In the genomic region with DNA sequence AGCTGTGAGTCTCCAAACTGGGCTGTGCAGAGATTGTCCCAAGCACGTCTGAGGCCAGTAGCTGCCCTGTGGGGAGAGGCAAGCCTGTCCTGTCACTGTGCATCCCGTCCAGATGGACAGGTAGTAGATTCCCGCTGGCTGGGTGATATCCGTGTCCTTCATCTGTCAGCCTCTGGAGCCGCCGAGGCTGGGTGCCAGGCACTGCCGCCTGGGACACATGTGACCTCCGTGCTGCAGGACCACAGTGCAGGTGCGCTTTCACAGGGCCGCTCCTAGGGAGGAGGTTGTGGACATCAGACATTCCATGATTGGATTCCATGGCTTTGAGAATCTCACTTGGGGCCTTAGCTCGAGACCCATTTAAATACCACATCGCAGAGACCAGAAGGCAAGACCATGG, we compare ENCODE assay signal across 1 cellular context.
TF ChIP-seq lines count a peak whose summit lies in the region.

No MANE protein-coding gene starts in this region.

TF ChIP-seq in WTC11, 78 proteins besides CTCF, POLR2A, EP300 and RAD21 (continued from another document):
- TF ChIP-seq, protein P1, sequence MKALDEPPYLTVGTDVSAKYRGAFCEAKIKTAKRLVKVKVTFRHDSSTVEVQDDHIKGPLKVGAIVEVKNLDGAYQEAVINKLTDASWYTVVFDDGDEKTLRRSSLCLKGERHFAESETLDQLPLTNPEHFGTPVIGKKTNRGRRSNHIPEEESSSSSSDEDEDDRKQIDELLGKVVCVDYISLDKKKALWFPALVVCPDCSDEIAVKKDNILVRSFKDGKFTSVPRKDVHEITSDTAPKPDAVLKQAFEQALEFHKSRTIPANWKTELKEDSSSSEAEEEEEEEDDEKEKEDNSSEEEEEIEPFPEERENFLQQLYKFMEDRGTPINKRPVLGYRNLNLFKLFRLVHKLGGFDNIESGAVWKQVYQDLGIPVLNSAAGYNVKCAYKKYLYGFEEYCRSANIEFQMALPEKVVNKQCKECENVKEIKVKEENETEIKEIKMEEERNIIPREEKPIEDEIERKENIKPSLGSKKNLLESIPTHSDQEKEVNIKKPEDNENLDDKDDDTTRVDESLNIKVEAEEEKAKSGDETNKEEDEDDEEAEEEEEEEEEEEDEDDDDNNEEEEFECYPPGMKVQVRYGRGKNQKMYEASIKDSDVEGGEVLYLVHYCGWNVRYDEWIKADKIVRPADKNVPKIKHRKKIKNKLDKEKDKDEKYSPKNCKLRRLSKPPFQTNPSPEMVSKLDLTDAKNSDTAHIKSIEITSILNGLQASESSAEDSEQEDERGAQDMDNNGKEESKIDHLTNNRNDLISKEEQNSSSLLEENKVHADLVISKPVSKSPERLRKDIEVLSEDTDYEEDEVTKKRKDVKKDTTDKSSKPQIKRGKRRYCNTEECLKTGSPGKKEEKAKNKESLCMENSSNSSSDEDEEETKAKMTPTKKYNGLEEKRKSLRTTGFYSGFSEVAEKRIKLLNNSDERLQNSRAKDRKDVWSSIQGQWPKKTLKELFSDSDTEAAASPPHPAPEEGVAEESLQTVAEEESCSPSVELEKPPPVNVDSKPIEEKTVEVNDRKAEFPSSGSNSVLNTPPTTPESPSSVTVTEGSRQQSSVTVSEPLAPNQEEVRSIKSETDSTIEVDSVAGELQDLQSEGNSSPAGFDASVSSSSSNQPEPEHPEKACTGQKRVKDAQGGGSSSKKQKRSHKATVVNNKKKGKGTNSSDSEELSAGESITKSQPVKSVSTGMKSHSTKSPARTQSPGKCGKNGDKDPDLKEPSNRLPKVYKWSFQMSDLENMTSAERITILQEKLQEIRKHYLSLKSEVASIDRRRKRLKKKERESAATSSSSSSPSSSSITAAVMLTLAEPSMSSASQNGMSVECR (CRISPR knock-in tag; IDR thresholded peaks at IDR 0.05; ENCODE audit: borderline replicate concordance), result no peak
- TF ChIP-seq, protein P2, sequence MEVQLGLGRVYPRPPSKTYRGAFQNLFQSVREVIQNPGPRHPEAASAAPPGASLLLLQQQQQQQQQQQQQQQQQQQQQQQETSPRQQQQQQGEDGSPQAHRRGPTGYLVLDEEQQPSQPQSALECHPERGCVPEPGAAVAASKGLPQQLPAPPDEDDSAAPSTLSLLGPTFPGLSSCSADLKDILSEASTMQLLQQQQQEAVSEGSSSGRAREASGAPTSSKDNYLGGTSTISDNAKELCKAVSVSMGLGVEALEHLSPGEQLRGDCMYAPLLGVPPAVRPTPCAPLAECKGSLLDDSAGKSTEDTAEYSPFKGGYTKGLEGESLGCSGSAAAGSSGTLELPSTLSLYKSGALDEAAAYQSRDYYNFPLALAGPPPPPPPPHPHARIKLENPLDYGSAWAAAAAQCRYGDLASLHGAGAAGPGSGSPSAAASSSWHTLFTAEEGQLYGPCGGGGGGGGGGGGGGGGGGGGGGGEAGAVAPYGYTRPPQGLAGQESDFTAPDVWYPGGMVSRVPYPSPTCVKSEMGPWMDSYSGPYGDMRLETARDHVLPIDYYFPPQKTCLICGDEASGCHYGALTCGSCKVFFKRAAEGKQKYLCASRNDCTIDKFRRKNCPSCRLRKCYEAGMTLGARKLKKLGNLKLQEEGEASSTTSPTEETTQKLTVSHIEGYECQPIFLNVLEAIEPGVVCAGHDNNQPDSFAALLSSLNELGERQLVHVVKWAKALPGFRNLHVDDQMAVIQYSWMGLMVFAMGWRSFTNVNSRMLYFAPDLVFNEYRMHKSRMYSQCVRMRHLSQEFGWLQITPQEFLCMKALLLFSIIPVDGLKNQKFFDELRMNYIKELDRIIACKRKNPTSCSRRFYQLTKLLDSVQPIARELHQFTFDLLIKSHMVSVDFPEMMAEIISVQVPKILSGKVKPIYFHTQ (CRISPR knock-in tag; IDR thresholded peaks at IDR 0.05), result no peak
- TF ChIP-seq TP53 (CRISPR knock-in tag; IDR thresholded peaks at IDR 0.05) (no peak), TEAD1 (CRISPR knock-in tag; IDR thresholded peaks at IDR 0.05) (no peak), EMX1 (CRISPR knock-in tag; IDR thresholded peaks at IDR 0.05) (no peak), FOXJ3 (CRISPR knock-in tag; IDR thresholded peaks at IDR 0.05; ENCODE audit: borderline replicate concordance) (no peak), RORB (CRISPR knock-in tag; IDR thresholded peaks at IDR 0.05) (no peak)
- TF ChIP-seq, protein P3, sequence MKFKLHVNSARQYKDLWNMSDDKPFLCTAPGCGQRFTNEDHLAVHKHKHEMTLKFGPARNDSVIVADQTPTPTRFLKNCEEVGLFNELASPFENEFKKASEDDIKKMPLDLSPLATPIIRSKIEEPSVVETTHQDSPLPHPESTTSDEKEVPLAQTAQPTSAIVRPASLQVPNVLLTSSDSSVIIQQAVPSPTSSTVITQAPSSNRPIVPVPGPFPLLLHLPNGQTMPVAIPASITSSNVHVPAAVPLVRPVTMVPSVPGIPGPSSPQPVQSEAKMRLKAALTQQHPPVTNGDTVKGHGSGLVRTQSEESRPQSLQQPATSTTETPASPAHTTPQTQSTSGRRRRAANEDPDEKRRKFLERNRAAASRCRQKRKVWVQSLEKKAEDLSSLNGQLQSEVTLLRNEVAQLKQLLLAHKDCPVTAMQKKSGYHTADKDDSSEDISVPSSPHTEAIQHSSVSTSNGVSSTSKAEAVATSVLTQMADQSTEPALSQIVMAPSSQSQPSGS (CRISPR knock-in tag; IDR thresholded peaks at IDR 0.05; ENCODE audit: borderline replicate concordance, low read depth), result no peak
- TF ChIP-seq, protein P4, sequence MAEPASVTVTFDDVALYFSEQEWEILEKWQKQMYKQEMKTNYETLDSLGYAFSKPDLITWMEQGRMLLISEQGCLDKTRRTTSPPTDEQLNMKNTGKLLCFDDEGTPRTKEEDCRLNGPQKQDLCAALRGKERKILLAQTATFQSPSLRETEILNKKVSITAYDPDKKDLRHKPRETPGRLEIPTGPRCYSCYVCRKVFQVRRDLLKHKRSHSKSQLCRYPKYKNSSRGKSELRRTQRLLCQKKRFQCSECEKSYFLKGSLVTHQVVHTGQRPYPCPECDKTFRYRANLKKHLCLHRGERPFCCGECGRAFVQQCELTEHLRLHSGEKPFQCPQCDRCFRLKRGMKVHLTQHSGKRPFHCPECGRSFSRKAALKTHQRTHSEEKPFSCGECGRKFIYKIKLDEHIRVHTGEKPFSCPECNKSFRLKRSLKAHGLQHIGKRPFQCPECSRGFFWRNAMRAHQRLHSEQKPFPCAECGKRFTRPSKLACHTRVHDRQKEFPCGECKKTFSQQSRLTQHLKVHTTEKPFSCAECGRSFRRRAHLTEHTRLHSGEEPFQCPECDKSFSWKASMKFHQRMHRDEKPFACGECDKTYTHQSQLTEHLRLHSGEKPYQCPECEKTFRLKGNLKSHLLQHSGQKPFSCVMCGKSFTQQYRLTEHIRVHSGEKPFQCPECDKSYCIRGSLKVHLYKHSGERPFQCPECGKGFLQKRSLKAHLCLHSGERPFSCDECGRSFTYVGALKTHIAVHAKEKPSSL (CRISPR knock-in tag; conservative IDR thresholded peaks at IDR 0.05), result no peak
- TF ChIP-seq, protein P5, sequence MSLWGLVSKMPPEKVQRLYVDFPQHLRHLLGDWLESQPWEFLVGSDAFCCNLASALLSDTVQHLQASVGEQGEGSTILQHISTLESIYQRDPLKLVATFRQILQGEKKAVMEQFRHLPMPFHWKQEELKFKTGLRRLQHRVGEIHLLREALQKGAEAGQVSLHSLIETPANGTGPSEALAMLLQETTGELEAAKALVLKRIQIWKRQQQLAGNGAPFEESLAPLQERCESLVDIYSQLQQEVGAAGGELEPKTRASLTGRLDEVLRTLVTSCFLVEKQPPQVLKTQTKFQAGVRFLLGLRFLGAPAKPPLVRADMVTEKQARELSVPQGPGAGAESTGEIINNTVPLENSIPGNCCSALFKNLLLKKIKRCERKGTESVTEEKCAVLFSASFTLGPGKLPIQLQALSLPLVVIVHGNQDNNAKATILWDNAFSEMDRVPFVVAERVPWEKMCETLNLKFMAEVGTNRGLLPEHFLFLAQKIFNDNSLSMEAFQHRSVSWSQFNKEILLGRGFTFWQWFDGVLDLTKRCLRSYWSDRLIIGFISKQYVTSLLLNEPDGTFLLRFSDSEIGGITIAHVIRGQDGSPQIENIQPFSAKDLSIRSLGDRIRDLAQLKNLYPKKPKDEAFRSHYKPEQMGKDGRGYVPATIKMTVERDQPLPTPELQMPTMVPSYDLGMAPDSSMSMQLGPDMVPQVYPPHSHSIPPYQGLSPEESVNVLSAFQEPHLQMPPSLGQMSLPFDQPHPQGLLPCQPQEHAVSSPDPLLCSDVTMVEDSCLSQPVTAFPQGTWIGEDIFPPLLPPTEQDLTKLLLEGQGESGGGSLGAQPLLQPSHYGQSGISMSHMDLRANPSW (CRISPR knock-in tag; conservative IDR thresholded peaks at IDR 0.05; ENCODE audit: low read depth), result no peak
